ENCODE assay signal across 12 cellular contexts in genomic region chr1:207813946-207814345, GRCh38.
DNase-seq lines count a peak whose midpoint lies in the region; ATAC-seq and TF ChIP-seq lines count a peak whose summit lies in the region.
"Had no signal": no experiment of that assay in that cellular context is flagged by ENCODE, and none has a peak within 500 bp of the region (broad histone marks: within the 10 kb centered on the region; RNA-seq: fewer than 3 reads in every experiment).

No MANE protein-coding gene starts in this region.

- peaks cover 68% of the 10 kb centered on the region for H3K4me1 ChIP-seq in right cardiac atrium (ENCODE audit: control insufficient read depth, insufficient read depth, low read length)
- H3K4me1 ChIP-seq in effector memory CD4-positive, alpha-beta T cell (ENCODE audit: control insufficient read depth, insufficient read depth, low read length, poor library complexity, severe bottlenecking) = peaks cover 10% of the 10 kb centered on the region
- peaks cover 44% of the 10 kb centered on the region for H3K4me1 ChIP-seq in prostate gland (replicated peaks)
- peaks cover 34 to 42% of the 10 kb centered on the region in 2 donors for H3K4me1 ChIP-seq in uterus

- intact Hi-C loops in right cardiac atrium (cut with DNase I) (no loop called here), left ventricle myocardium superior (cut with micrococcal nuclease) (no loop called here), prostate gland (cut with DNase I) (loop anchor here (10.0 kb wide), 1 partner anchor 51 kb away; no protein-coding TSS in a partner anchor), uterus (cut with DNase I; ENCODE audit: low total_unique reads) (no loop called here)

- H3K9me3 ChIP-seq in right cardiac atrium (ENCODE audit: control insufficient read depth, low read length) (no peaks in the 10 kb centered on the region), prostate gland (no peaks in the 10 kb centered on the region), uterus (no peaks in the 10 kb centered on the region)
- H3K9me3 ChIP-seq in effector memory CD4-positive, alpha-beta T cell (ENCODE audit: control insufficient read depth, low read length) = no peaks in the 10 kb centered on the region

- H3K4me3 ChIP-seq in right cardiac atrium (ENCODE audit: low read length) (no peak overlapping the region), prostate gland (no peak overlapping the region), uterus (no peak overlapping the region)
- no peak overlapping the region for H3K4me3 ChIP-seq in effector memory CD4-positive, alpha-beta T cell (ENCODE audit: insufficient read depth, low read depth, low read length, poor library complexity, severe bottlenecking)
- H3K4me3 ChIP-seq: GM23338 had no signal

- H3K27me3 ChIP-seq in right cardiac atrium (ENCODE audit: control insufficient read depth, insufficient read depth) (no peaks in the 10 kb centered on the region), prostate gland (replicated peaks; ENCODE audit: insufficient read depth) (no peaks in the 10 kb centered on the region), uterus (no peaks in the 10 kb centered on the region)
- H3K27me3 ChIP-seq in effector memory CD4-positive, alpha-beta T cell (replicated peaks; ENCODE audit: control insufficient read depth, insufficient read depth, low read length, poor library complexity, severe bottlenecking) = no peaks in the 10 kb centered on the region

- TF ChIP-seq CTCF in prostate gland (IDR thresholded peaks at IDR 0.05) (no peak), uterus (IDR thresholded peaks at IDR 0.05) (no peak)

- ATAC-seq in right cardiac atrium = no peak
- ATAC-seq in left ventricle myocardium superior = no peak
- ATAC-seq in GM18867 (IDR thresholded peaks at IDR 0.05; ENCODE audit: unreplicated experiment) = no peak
- ATAC-seq: GM23338 had no signal

- TF ChIP-seq POLR2A in prostate gland (IDR thresholded peaks at IDR 0.05) = no peak
- no peak for TF ChIP-seq POLR2A in uterus (IDR thresholded peaks at IDR 0.05)

- 40% methylated on average over 3 of the region's 3 CpGs for WGBS in right cardiac atrium
- 50% methylated on average over 3 of the region's 3 CpGs for WGBS in prostate gland

- peak overlapping the region; percentile 85 for H3K27ac ChIP-seq in right cardiac atrium (ENCODE audit: low read length)
- H3K27ac ChIP-seq in effector memory CD4-positive, alpha-beta T cell (ENCODE audit: insufficient read depth, low read length, poor library complexity, severe bottlenecking) = peak overlapping the region; percentile 10
- H3K27ac ChIP-seq in prostate gland = peak overlapping the region; percentile 68 to 78
- H3K27ac ChIP-seq in uterus = peak overlapping the region; percentile 28 to 42

- DNase-seq in right cardiac atrium = peak in 2 of 3 donors; percentile 23 to 55
- DNase-seq in left ventricle myocardium superior = no peak
- DNase-seq in effector memory CD4-positive, alpha-beta T cell = no peak
- no peak for DNase-seq in prostate gland (ENCODE audit: low spot score)
- no peak for DNase-seq in uterus
- no peak for DNase-seq in dermis blood vessel endothelial cell
- DNase-seq in cerebellar nuclear complex (lab: John Stamatoyannopoulos, UW) = no peak
- DNase-seq: mesenchymal stem cell, NCI-H1694 treated with DMSO at 0.1 percent for 48 hours, NCI-H524 had no signal

- H3K36me3 ChIP-seq in effector memory CD4-positive, alpha-beta T cell (ENCODE audit: control insufficient read depth, insufficient read depth, low read length) = peaks cover 82% of the 10 kb centered on the region
- H3K36me3 ChIP-seq in prostate gland (peaks cover 3 to 41% of the 10 kb centered on the region in 2 donors), uterus (no peaks in the 10 kb centered on the region)

Comparison
In these comparisons a context has a peak if more than half of its experiments do, and no peak if none do; other contexts are left out.
1. DNase-seq: peak in right cardiac atrium (2 of 3); none in left ventricle myocardium superior (single experiment), effector memory CD4-positive, alpha-beta T cell (0 of 3), prostate gland (single experiment), uterus (0 of 2), dermis blood vessel endothelial cell (single experiment) and cerebellar nuclear complex (0 of 2).
2. H3K27ac ChIP-seq: peak in every context shown above with its lines; median percentile 85 in right cardiac atrium; 73 in prostate gland; 35 in uterus; 10 in effector memory CD4-positive, alpha-beta T cell.